8 cellular contexts compared by ENCODE assay signal in the genomic region with DNA sequence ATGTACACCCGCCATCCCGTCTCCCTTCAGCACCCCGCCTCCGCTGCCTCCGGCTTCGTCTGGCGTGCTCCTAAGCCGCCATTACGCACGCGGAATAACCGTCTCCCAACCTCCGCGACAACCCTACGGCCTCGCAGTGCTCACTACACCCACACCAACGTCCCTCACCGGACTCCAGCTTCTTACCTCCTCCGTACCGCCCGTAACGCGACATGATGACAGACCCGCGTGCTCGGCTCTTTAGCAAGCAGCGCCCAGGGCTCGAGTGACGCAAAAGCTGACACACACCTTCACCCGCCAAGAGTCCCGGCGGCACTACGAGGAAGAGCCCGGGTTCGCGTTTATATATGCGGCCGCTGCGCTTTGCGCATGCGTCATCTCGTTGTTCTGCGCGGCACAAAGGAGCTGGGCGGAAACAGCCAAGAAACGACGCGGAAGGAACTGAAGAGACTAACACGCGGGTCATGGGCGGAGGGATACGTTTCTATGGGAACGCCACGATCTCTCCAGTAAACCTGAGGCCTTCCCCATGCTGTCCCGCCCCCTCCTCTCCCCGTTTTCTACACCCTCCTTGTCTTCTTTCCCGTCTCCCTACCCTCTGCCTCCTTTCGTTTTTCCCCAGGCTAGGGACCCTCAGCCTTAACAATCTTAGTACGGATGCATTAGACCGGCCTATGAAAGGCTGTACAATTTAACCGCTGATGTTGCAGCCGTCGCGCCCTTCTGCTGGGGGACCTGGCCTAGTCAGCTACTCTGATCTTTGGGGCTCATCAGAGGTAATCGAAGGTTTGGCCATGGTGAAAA. TPM values are rescaled to one million over a fixed set of nuclear protein-coding genes. Genes with fewer than 3 reads are reported as not detected.
A peak's percentile ranks its signal among the peaks of the same experiment; 100 is the strongest.
DNase-seq lines count a peak whose midpoint lies in the region; ATAC-seq and TF ChIP-seq lines count a peak whose summit lies in the region.

Gene SRSF7, minus strand, starts transcription at position 319 of the 804 bp plus-strand sequence. Its CDS starts 105 bp downstream, at position 214.

- DNase-seq in CMK (ENCODE audit: low read depth) = peak; percentile 100
- DNase-seq in GM20000 (ENCODE audit: low spot score) = peak; percentile 98
- DNase-seq in HT1080 (ENCODE audit: low read depth) = peak; percentile 95
- peak; percentile 96 for DNase-seq in NOMO-1 treated with DMSO at 0.1 percent for 48 hours (lab: John Stamatoyannopoulos, UW; ENCODE audit: unreplicated experiment)
- peak; percentile 94 to 96 for DNase-seq in activated CD8-positive, alpha-beta memory T cell treated with anti-CD3 and anti-CD28 coated beads for 4 hours (ENCODE audit: low read depth in 2 of 2)
- DNase-seq in effector memory CD8-positive, alpha-beta T cell = peak; percentile 94 to 98 (median 97)
- peak; percentile 99 for DNase-seq in medulla oblongata (ENCODE audit: extremely low spot score)
- DNase-seq in stimulated activated CD8-positive, alpha-beta memory T cell treated with anti-CD3 and anti-CD28 coated beads, Interleukin-12 subunit alpha, Interleukin-12 subunit beta, amount 100 ng/mL, for 1 hour (ENCODE audit: low read depth) = peak; percentile 99

- ATAC-seq in effector memory CD8-positive, alpha-beta T cell (replicated peaks) = peak; percentile 74

- no peak for TF ChIP-seq CTCF in GM20000 (IDR thresholded peaks at IDR 0.05; ENCODE audit: extremely low read depth, missing control alignments)

- H3K27ac Mint-ChIP-seq in effector memory CD8-positive, alpha-beta T cell = peak within 1 kb of the TSS; percentile 100

- no peaks in the 10 kb centered on the region for H3K9me3 Mint-ChIP-seq in effector memory CD8-positive, alpha-beta T cell

- no peaks in the 10 kb centered on the region for H3K27me3 Mint-ChIP-seq in effector memory CD8-positive, alpha-beta T cell

- H3K36me3 Mint-ChIP-seq in effector memory CD8-positive, alpha-beta T cell (ENCODE audit: insufficient read depth) = peaks cover 60% of the 10 kb centered on the region

- H3K4me1 Mint-ChIP-seq in effector memory CD8-positive, alpha-beta T cell (ENCODE audit: low read depth in 2 of 2) = peaks cover 45 to 58% of the 10 kb centered on the region in 2 donors

- H3K4me3 Mint-ChIP-seq in effector memory CD8-positive, alpha-beta T cell = peak within 1 kb of the TSS; percentile 96 to 99

RNA-seq across cellular contexts. Expression of gene SRSF7, which starts in this region (rescaled TPM):
- total RNA-seq in HT1080 (2014; rRNA removed; shearing (Covaris generic)) = 298 and 335 TPM in 2 replicates
- polyA plus RNA-seq in HT1080 (2015; cell fraction: cytosol; rRNA removed) = 177 and 184 TPM in 2 replicates
- 387 and 425 TPM in 2 replicates for polyA plus RNA-seq in HT1080 (2015; cell fraction: nucleus; rRNA removed)

Comparison
In these comparisons a context has a peak if more than half of its experiments do, and no peak if none do; other contexts are left out.
1. Peak in every context shown above with its lines: DNase-seq and ATAC-seq.